Comparison of ENCODE assay signal across 13 cellular contexts in genomic region chr1:101140041-101140718, GRCh38.
"Had no signal": no experiment of that assay in that cellular context is flagged by ENCODE, and none has a peak within 500 bp of the region (broad histone marks: within the 10 kb centered on the region; RNA-seq: fewer than 3 reads in every experiment).

No MANE protein-coding gene starts in this region.

- H3K36me3 Mint-ChIP-seq: brain, T-cell had no signal

- H3K27ac ChIP-seq: parathyroid adenoma had no signal

- H3K9me3 Mint-ChIP-seq: brain; central memory CD8-positive, alpha-beta T cell had no signal

- H3K4me3 Mint-ChIP-seq: activated T-helper 1 cell treated with anti-CD3 and anti-CD28 coated beads, Interleukin-12 subunit alpha, Interleukin-12 subunit beta, Interleukin-2, Interleukin-4 antibody, amounts not matched to agents 30 ng/mL and 10 ng/mL and 1 ng/mL, durations not matched to agents 14 hours and 24 hours and 36 hours; brain; central memory CD8-positive, alpha-beta T cell; T-cell had no signal

- H2AFZ ChIP-seq: parathyroid adenoma had no signal

- ATAC-seq: T-cell had no signal

- H3K9ac ChIP-seq: parathyroid adenoma had no signal

- H3K27ac Mint-ChIP-seq: activated T-helper 1 cell treated with anti-CD3 and anti-CD28 coated beads, Interleukin-12 subunit alpha, Interleukin-12 subunit beta, Interleukin-2, Interleukin-4 antibody, amounts not matched to agents 30 ng/mL and 10 ng/mL and 1 ng/mL, durations not matched to agents 14 hours and 24 hours and 36 hours; brain had no signal

- DNase-seq: activated naive CD4-positive, alpha-beta T cell treated with Interleukin-2 at 50 U/mL for 16 hours; amygdala; effector memory CD4-positive, alpha-beta T cell; hippocampal formation; kidney glomerular epithelial cell; midbrain; stimulated activated CD4-positive, alpha-beta T cell treated with anti-CD3 and anti-CD28 coated beads, Interleukin-15, amount 100 ng/mL, for 24 hours; stimulated activated CD4-positive, alpha-beta T cell treated with anti-CD3 and anti-CD28 coated beads, Interleukin-4, amount 100 ng/mL, for 24 hours; T-cell had no signal

- H3K27me3 Mint-ChIP-seq: brain; central memory CD8-positive, alpha-beta T cell; T-cell had no signal
